In the genomic region with DNA sequence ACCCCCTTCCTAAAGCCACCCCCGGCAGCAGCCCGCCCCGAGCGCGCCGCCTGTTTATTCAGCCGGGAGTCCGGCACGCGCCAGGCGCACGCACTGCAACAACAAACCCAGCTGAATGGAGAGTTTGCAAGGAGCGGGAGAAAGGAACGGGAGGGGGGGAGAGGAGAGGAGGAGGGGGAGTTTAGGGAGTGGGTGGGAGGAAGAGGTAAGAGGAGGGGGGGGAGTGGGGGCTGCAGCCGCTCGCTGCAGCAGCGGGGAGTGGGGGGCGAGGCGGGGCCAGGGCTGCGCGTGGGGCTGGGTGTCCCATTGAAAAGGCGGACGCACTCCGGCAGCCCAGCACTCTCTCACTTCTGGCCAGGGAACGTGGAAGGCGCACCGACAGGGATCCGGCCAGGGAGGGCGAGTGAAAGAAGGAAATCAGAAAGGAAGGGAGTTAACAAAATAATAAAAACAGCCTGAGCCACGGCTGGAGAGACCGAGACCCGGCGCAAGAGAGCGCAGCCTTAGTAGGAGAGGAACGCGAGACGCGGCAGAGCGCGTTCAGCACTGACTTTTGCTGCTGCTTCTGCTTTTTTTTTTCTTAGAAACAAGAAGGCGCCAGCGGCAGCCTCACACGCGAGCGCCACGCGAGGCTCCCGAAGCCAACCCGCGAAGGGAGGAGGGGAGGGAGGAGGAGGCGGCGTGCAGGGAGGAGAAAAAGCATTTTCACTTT, we compare ENCODE assay signal across 8 cellular contexts. TPM values are rescaled to one million over a fixed set of nuclear protein-coding genes. Genes with fewer than 3 reads are reported as not detected.
DNase-seq lines count a peak whose midpoint lies in the region; ATAC-seq, FAIRE-seq and TF ChIP-seq lines count a peak whose summit lies in the region.

TSS of gene ASCL1 (plus strand) at position 336 of the 712 bp plus-strand sequence. CDS start 571 bp downstream, outside the sequence.

- no peak for TF ChIP-seq RAD21 in IMR-90 (IDR thresholded peaks at IDR 0.05; ENCODE audit: low read length)

- H3K4me2 ChIP-seq in IMR-90 (ENCODE audit: low read depth, low read length): peak within 1 kb of the TSS; percentile 79

- no peak within 1 kb of the TSS for H2BK120ac ChIP-seq in IMR-90 (ENCODE audit: low read depth, low read length)

- H3K4me1 ChIP-seq in IMR-90 (ENCODE audit: control insufficient read depth, insufficient read depth, low read length) (no peaks in the 10 kb centered on the region), left ventricle myocardium inferior (peaks cover 33% of the 10 kb centered on the region)

- H4K91ac ChIP-seq in IMR-90 (ENCODE audit: insufficient read depth, low read depth, low read length): no peak within 1 kb of the TSS

- H3K56ac ChIP-seq in IMR-90 (ENCODE audit: extremely low read depth, insufficient read depth, low read length): no peak within 1 kb of the TSS

- WGBS in IMR-90 (ENCODE audit: extremely low coverage in 2 of 2, insufficient read length in 1 of 2), 2 experiments: 4% methylated on average over 10 of the region's 52 CpGs; no CpG with 5 or more reads in 1 of the 2 experiments

- H3K27me3 Mint-ChIP-seq in activated T-cell treated with anti-CD3 and anti-CD28 coated beads, Interleukin-2, amount 50 U/mL, for 72 hours (ENCODE audit: low read depth): peaks cover 94% of the 10 kb centered on the region

- no peak within 1 kb of the TSS for H4K8ac ChIP-seq in IMR-90 (ENCODE audit: low read depth in 2 of 2, low read length in 2 of 2)

- peak within 1 kb of the TSS; percentile 37 for H2AK9ac ChIP-seq in IMR-90 (replicated peaks; ENCODE audit: low read depth, low read length, poor library complexity)

- no peak within 1 kb of the TSS for H3K14ac ChIP-seq in IMR-90 (replicated peaks; ENCODE audit: low read depth, low read length)

- H3K4me3 ChIP-seq in IMR-90 (ENCODE audit: insufficient read depth, low read depth, low read length): peak within 1 kb of the TSS; percentile 33
- H3K4me3 ChIP-seq in WI38 (ENCODE audit: low read depth, low read length): peak within 1 kb of the TSS; percentile 53
- H3K4me3 ChIP-seq in left ventricle myocardium inferior: peak within 1 kb of the TSS; percentile 62
- peak within 1 kb of the TSS; percentile 46 for H3K4me3 ChIP-seq in skeletal muscle cell (ENCODE audit: low read depth, low read length)

- H3K9me3 Mint-ChIP-seq in activated T-cell treated with anti-CD3 and anti-CD28 coated beads, Interleukin-2, amount 50 U/mL, for 72 hours: no peaks in the 10 kb centered on the region

- H3K9me3 ChIP-seq in IMR-90 (ENCODE audit: control insufficient read depth, insufficient read depth, low read length) (0 out of 2 replicates have a peak, but pooled peaks cover 2% of the 10 kb centered on the region), left ventricle myocardium inferior (replicated peaks) (no peaks in the 10 kb centered on the region)

- H3K27ac ChIP-seq in IMR-90 (ENCODE audit: insufficient read depth, low read length): no peak within 1 kb of the TSS
- H3K27ac ChIP-seq in left ventricle myocardium inferior (replicated peaks): no peak within 1 kb of the TSS

- H3K27me3 ChIP-seq in IMR-90 (ENCODE audit: control insufficient read depth, insufficient read depth, low read length): peaks cover 49% of the 10 kb centered on the region
- H3K27me3 ChIP-seq in left ventricle myocardium inferior (ENCODE audit: low read depth): peaks cover 99% of the 10 kb centered on the region

- H2AFZ ChIP-seq in IMR-90 (replicated peaks; ENCODE audit: low read length, poor library complexity): peak within 1 kb of the TSS; percentile 77

- H3K36me3 Mint-ChIP-seq in activated T-cell treated with anti-CD3 and anti-CD28 coated beads, Interleukin-2, amount 50 U/mL, for 72 hours (ENCODE audit: insufficient read depth in 2 of 2): peaks cover 2 to 4% of the 10 kb centered on the region in 2 donors

- no peak within 1 kb of the TSS for H2BK15ac ChIP-seq in IMR-90 (ENCODE audit: low read depth, low read length)

- H3K36me3 ChIP-seq in IMR-90 (ENCODE audit: control insufficient read depth, insufficient read depth, low read length) (no peaks in the 10 kb centered on the region), left ventricle myocardium inferior (no peaks in the 10 kb centered on the region)

- no peak within 1 kb of the TSS for H2BK5ac ChIP-seq in IMR-90 (ENCODE audit: low read depth, low read length, poor library complexity, severe bottlenecking)

- no peaks in the 10 kb centered on the region for H3K79me1 ChIP-seq in IMR-90 (ENCODE audit: low read depth in 1 of 2, low read length in 2 of 2)

- dilution Hi-C loops in IMR-90 (cut with HindIII; ENCODE audit: low sequenced_read_pairs, unreplicated experiment): no loop called here

- H3K27ac Mint-ChIP-seq in activated T-cell treated with anti-CD3 and anti-CD28 coated beads, Interleukin-2, amount 50 U/mL, for 72 hours: no peak within 1 kb of the TSS

- no peak for TF ChIP-seq CTCF in IMR-90 (conservative IDR thresholded peaks at IDR 0.05; ENCODE audit: low read depth, low read length)
- no peak for TF ChIP-seq CTCF in WI38 (IDR thresholded peaks at IDR 0.05; ENCODE audit: low read depth, low read length)
- TF ChIP-seq CTCF in left ventricle myocardium inferior (IDR thresholded peaks at IDR 0.05; ENCODE audit: borderline replicate concordance): no peak
- TF ChIP-seq CTCF in D721Med (IDR thresholded peaks at IDR 0.05; ENCODE audit: insufficient read depth, missing control alignments): no peak

- H3K9ac ChIP-seq in IMR-90 (ENCODE audit: low read depth, low read length): no peak within 1 kb of the TSS

- H3K23ac ChIP-seq in IMR-90 (ENCODE audit: low read depth, low read length): no peak within 1 kb of the TSS

- no peak within 1 kb of the TSS for H4K5ac ChIP-seq in IMR-90 (ENCODE audit: low read depth, low read length)

- no peaks in the 10 kb centered on the region for H4K20me1 ChIP-seq in IMR-90 (ENCODE audit: insufficient read depth, low read length)

- peaks cover 63% of the 10 kb centered on the region for H3K4me1 Mint-ChIP-seq in activated T-cell treated with anti-CD3 and anti-CD28 coated beads, Interleukin-2, amount 50 U/mL, for 72 hours (ENCODE audit: low read depth)

- H2BK20ac ChIP-seq in IMR-90 (ENCODE audit: low read depth, low read length): no peak within 1 kb of the TSS

- no peak within 1 kb of the TSS for H3K18ac ChIP-seq in IMR-90 (ENCODE audit: low read depth, low read length)

- H2AK5ac ChIP-seq in IMR-90 (ENCODE audit: low read depth, low read length): no peak within 1 kb of the TSS

- TF ChIP-seq POLR2A in IMR-90 (IDR thresholded peaks at IDR 0.05; ENCODE audit: low read depth, low read length): no peak

- intact Hi-C loops in IMR-90 (cut with micrococcal nuclease): no loop called here
- intact Hi-C loops in left ventricle myocardium inferior (cut with micrococcal nuclease): no loop called here

- peak in 1 of 2 donors; percentile 10 for DNase-seq in activated T-cell treated with anti-CD3 and anti-CD28 coated beads, Interleukin-2, amount 50 U/mL, for 72 hours
- DNase-seq in activated T-cell treated with anti-CD3 and anti-CD28 coated beads for 4 hours: no peak
- peak; percentile 10 for DNase-seq in IMR-90
- DNase-seq in left ventricle myocardium inferior: no peak
- no peak for DNase-seq in skeletal muscle cell (ENCODE audit: low read depth)
- DNase-seq in activated CD8-positive, alpha-beta memory T cell treated with anti-CD3 and anti-CD28 coated beads, Interleukin-2, amount 50 U/mL, for 4 hours: no peak
- no peak for DNase-seq in D721Med (ENCODE audit: insufficient read length, low spot score)

- no peak for ATAC-seq in activated T-cell treated with anti-CD3 and anti-CD28 coated beads, Interleukin-2, amount 50 U/mL, for 72 hours (replicated peaks in 1 of 2)
- peak; percentile 35 for ATAC-seq in IMR-90 (ENCODE audit: low read depth)

- no peak for FAIRE-seq in D721Med (lab: Jason Lieb, UNC)

- POLR2A ChIA-PET in IMR-90 (lab: Charles Lee; ENCODE audit: unreplicated experiment): no interaction called here

- no peaks in the 10 kb centered on the region for H3K9me1 ChIP-seq in IMR-90 (ENCODE audit: insufficient read depth, low read length)

- CTCF ChIA-PET in IMR-90 (lab: Yijun Ruan, JAX): no interaction called here

- in situ Hi-C loops in IMR-90 (cut with MboI; ENCODE audit: low sequenced_read_pairs): no loop called here

- H3K4ac ChIP-seq in IMR-90 (ENCODE audit: low read depth, low read length): no peak within 1 kb of the TSS

- peak within 1 kb of the TSS; percentile 80 to 83 for H3K4me3 Mint-ChIP-seq in activated T-cell treated with anti-CD3 and anti-CD28 coated beads, Interleukin-2, amount 50 U/mL, for 72 hours

- no TSS peak for BruUV-seq in IMR-90 (replicated peaks; lab: Mats Ljungman, UMichigan)

TF ChIP-seq in IMR-90, 13 proteins besides CTCF, POLR2A, EP300 and RAD21:
- TF ChIP-seq RFX5 (IDR thresholded peaks at IDR 0.05; ENCODE audit: low read depth, low read length) (no peak), ELK1 (IDR thresholded peaks at IDR 0.05; ENCODE audit: borderline replicate concordance, low read depth, low read length) (no peak), RCOR1 (IDR thresholded peaks at IDR 0.05; ENCODE audit: insufficient replicate concordance, low read length) (no peak), MAFK (IDR thresholded peaks at IDR 0.05; ENCODE audit: low read depth, low read length) (no peak)
- TF ChIP-seq, protein P1, sequence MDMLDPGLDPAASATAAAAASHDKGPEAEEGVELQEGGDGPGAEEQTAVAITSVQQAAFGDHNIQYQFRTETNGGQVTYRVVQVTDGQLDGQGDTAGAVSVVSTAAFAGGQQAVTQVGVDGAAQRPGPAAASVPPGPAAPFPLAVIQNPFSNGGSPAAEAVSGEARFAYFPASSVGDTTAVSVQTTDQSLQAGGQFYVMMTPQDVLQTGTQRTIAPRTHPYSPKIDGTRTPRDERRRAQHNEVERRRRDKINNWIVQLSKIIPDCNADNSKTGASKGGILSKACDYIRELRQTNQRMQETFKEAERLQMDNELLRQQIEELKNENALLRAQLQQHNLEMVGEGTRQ (IDR thresholded peaks at IDR 0.05; ENCODE audit: low read depth, low read length): no peak

RNA-seq across cellular contexts. Expression of gene ASCL1, which starts in this region (rescaled TPM):
- total RNA-seq in activated T-cell treated with anti-CD3 and anti-CD28 coated beads, Interleukin-2, amount 50 U/mL, for 72 hours: not detected
- not detected in 2 replicates for total RNA-seq in IMR-90 (2012; rRNA removed)
- polyA plus RNA-seq in IMR-90 (2012; rRNA removed): not detected in 2 replicates
- polyA plus RNA-seq in IMR-90 (2012; cell fraction: cytosol; rRNA removed): not detected in 2 replicates
- polyA plus RNA-seq in IMR-90 (2012; cell fraction: nucleus; rRNA removed; ENCODE audit: low replicate concordance): not detected in 2 replicates
- total RNA-seq in left ventricle myocardium inferior: not detected

Comparison
In these comparisons a context has a peak if more than half of its experiments do, and no peak if none do; other contexts are left out.
1. Peak in DNase-seq, ATAC-seq, H3K4me3 ChIP-seq and H3K4me2 ChIP-seq in IMR-90; RNA of the gene not detected or under 1 TPM.